ENCODE assay signal across 27 cellular contexts in the genomic region with DNA sequence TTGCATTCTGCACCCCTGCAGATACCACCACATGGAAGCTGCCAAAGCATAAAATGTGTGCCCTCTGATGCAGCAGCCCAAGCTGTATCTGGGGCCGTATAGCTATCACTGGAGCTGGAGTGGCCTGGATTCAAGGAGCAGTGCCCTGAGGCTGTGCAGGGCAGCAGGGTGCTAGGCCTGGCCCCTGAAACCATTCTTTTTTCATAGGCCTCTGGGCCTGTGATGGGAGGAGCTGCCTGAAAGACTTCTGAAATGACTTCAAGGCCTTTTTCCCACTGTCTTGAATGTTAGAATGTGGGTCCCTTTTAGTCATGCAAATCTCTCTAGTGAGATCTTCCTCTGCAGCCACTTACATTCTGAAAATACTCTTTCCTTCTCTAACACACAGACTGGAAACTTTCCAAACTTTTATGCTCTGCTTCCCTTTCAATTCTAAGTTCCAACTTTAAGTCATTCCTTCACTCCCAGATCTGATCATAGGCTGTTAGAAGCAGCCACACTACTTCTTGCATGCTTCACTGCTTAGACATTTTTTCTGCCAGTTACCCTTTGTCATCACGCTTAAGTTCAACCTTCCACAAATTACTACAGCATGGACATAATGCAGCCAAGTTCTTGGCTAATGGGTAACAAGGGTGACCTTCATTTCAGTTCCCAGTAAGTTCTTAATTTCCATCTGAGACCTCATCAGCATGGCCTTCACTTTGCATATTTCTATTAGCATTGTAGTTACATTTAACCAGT.
"Had no signal": no experiment of that assay in that cellular context is flagged by ENCODE, and none has a peak within 500 bp of the region (broad histone marks: within the 10 kb centered on the region; RNA-seq: fewer than 3 reads in every experiment).

No MANE protein-coding gene starts in this region.

- H3K27me3 ChIP-seq: adrenal gland, ascending aorta, breast epithelium, cardiac muscle cell, colonic mucosa, esophagus muscularis mucosa, gastroesophageal sphincter had no signal

- H3K9me3 ChIP-seq: colonic mucosa had no signal

- H3K27ac ChIP-seq: adrenal gland, ascending aorta, breast epithelium, cardiac muscle cell, colonic mucosa, esophagus muscularis mucosa, gastroesophageal sphincter had no signal

- H3K36me3 ChIP-seq: adrenal gland, ascending aorta, breast epithelium, cardiac muscle cell, colonic mucosa, esophagus muscularis mucosa, gastroesophageal sphincter had no signal

- DNase-seq: activated CD4-positive, alpha-beta memory T cell treated with anti-CD3 and anti-CD28 coated beads for 36 hours; activated CD4-positive, alpha-beta T cell treated with anti-CD3 and anti-CD28 coated beads for 36 hours; activated CD4-positive, alpha-beta T cell treated with anti-CD3 and anti-CD28 coated beads, Interleukin-2, amount 10 ng/mL, durations not matched to agents 24 days and 14 days; activated CD4-positive, CD25-positive, alpha-beta regulatory T cell; activated CD4-positive, CD25-positive, alpha-beta regulatory T cell treated with anti-CD3 and anti-CD28 coated beads, Interleukin-2, amount 50 U/mL, for 72 hours; activated CD8-positive, alpha-beta memory T cell treated with anti-CD3 and anti-CD28 coated beads, Interleukin-2, amount 10 ng/mL, durations not matched to agents 7 days and 5 days; activated CD8-positive, alpha-beta memory T cell treated with anti-CD3 and anti-CD28 coated beads, Interleukin-2, amount 50 U/mL, for 4 hours; activated CD8-positive, alpha-beta T cell treated with anti-CD3 and anti-CD28 coated beads, Interleukin-2, amount 10 ng/mL, durations not matched to agents 7 days and 5 days; activated effector memory CD4-positive, alpha-beta T cell treated with anti-CD3 and anti-CD28 coated beads, Interleukin-2, amount 50 U/mL, for 16 hours; activated naive CD4-positive, alpha-beta T cell treated with anti-CD3 and anti-CD28 coated beads for 36 hours; activated naive CD8-positive, alpha-beta T cell treated with anti-CD3 and anti-CD28 coated beads for 36 hours; activated naive CD8-positive, alpha-beta T cell treated with anti-CD3 and anti-CD28 coated beads, Interleukin-2, amount 50 U/mL, for 24 hours; activated T-cell treated with anti-CD3 and anti-CD28 coated beads, Interleukin-2, amount 50 U/mL, for 1 hour; activated T-cell treated with anti-CD3 and anti-CD28 coated beads, Interleukin-2, amount 50 U/mL, for 48 hours; adrenal gland; central memory CD4-positive, alpha-beta T cell; cerebellar nuclear complex; colonic mucosa; effector CD8-positive, alpha-beta T cell; erythroblast; foreskin melanocyte; T-helper 2 cell had no signal

- ATAC-seq: activated CD4-positive, alpha-beta T cell treated with anti-CD3 and anti-CD28 coated beads for 36 hours; activated CD8-positive, alpha-beta memory T cell treated with anti-CD3 and anti-CD28 coated beads, Interleukin-2, amount 10 ng/mL, durations not matched to agents 7 days and 5 days; activated CD8-positive, alpha-beta T cell treated with anti-CD3 and anti-CD28 coated beads, Interleukin-2, amount 10 ng/mL, durations not matched to agents 7 days and 5 days; activated naive CD8-positive, alpha-beta T cell treated with anti-CD3 and anti-CD28 coated beads, Interleukin-2, amount 50 U/mL, for 24 hours; gastroesophageal sphincter had no signal

- H3K4me1 ChIP-seq: adrenal gland, ascending aorta, breast epithelium, colonic mucosa, esophagus muscularis mucosa, gastroesophageal sphincter had no signal

- H3K4me3 ChIP-seq: adrenal gland, ascending aorta, breast epithelium, cardiac muscle cell, colonic mucosa, esophagus muscularis mucosa, gastroesophageal sphincter had no signal
